Comparison of ENCODE assay signal across 1 cellular context in genomic region chr12:10735428-10735827, GRCh38.
A peak's percentile ranks its signal among the peaks of the same experiment; 100 is the strongest.
TF ChIP-seq lines count a peak whose summit lies in the region.

No MANE protein-coding gene starts in this region.

TF ChIP-seq in GM12878, 131 proteins besides CTCF, POLR2A, EP300 and RAD21:
- TF ChIP-seq SPI1 (IDR thresholded peaks at IDR 0.05; ENCODE audit: borderline replicate concordance, insufficient read depth, low read depth, low read length) (peak; percentile 17; the same call in 1 of the 2 replicates), SMARCA5 (IDR thresholded peaks at IDR 0.05) (no peak), IKZF1 (conservative IDR thresholded peaks at IDR 0.05) (peak; percentile 30; the same call in 1 of the 2 replicates), STAT3 (IDR thresholded peaks at IDR 0.05; ENCODE audit: low read depth, low read length) (no peak), SUPT20H (IDR thresholded peaks at IDR 0.05; ENCODE audit: borderline replicate concordance, control insufficient read depth, low read depth, low read length) (no peak), KDM1A (IDR thresholded peaks at IDR 0.05; ENCODE audit: borderline replicate concordance) (no peak), BCL11A (IDR thresholded peaks at IDR 0.05; ENCODE audit: low read depth, low read length) (no peak), ZNF274 (IDR thresholded peaks at IDR 0.05; ENCODE audit: insufficient read depth, insufficient read length) (no peak), RCOR1 (conservative IDR thresholded peaks at IDR 0.05; ENCODE audit: low read depth, low read length) (no peak), ZNF687 (IDR thresholded peaks at IDR 0.05) (peak; percentile 37; the same call in 1 of the 2 replicates), BCLAF1 (IDR thresholded peaks at IDR 0.05) (no peak), BMI1 (IDR thresholded peaks at IDR 0.05; ENCODE audit: borderline replicate concordance) (no peak), RELB (IDR thresholded peaks at IDR 0.05; ENCODE audit: low read depth) (peak; percentile 60; the same call in 1 of the 2 replicates), FOS (IDR thresholded peaks at IDR 0.05; ENCODE audit: borderline replicate concordance, extremely low read depth, insufficient read length) (no peak), MTA2 (IDR thresholded peaks at IDR 0.05; ENCODE audit: low read depth) (peak; percentile 40; the same call in 1 of the 2 replicates), IKZF2 (IDR thresholded peaks at IDR 0.05) (peak; percentile 18 to 19; a peak in 1 of 4 replicates), TCF3 (IDR thresholded peaks at IDR 0.05; ENCODE audit: borderline replicate concordance, insufficient read depth, low read depth, low read length) (no peak)
- TF ChIP-seq, protein P1, sequence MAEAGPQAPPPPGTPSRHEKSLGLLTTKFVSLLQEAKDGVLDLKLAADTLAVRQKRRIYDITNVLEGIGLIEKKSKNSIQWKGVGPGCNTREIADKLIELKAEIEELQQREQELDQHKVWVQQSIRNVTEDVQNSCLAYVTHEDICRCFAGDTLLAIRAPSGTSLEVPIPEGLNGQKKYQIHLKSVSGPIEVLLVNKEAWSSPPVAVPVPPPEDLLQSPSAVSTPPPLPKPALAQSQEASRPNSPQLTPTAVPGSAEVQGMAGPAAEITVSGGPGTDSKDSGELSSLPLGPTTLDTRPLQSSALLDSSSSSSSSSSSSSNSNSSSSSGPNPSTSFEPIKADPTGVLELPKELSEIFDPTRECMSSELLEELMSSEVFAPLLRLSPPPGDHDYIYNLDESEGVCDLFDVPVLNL (IDR thresholded peaks at IDR 0.05; ENCODE audit: low read depth, low read length) = no peak
- TF ChIP-seq, protein P2, sequence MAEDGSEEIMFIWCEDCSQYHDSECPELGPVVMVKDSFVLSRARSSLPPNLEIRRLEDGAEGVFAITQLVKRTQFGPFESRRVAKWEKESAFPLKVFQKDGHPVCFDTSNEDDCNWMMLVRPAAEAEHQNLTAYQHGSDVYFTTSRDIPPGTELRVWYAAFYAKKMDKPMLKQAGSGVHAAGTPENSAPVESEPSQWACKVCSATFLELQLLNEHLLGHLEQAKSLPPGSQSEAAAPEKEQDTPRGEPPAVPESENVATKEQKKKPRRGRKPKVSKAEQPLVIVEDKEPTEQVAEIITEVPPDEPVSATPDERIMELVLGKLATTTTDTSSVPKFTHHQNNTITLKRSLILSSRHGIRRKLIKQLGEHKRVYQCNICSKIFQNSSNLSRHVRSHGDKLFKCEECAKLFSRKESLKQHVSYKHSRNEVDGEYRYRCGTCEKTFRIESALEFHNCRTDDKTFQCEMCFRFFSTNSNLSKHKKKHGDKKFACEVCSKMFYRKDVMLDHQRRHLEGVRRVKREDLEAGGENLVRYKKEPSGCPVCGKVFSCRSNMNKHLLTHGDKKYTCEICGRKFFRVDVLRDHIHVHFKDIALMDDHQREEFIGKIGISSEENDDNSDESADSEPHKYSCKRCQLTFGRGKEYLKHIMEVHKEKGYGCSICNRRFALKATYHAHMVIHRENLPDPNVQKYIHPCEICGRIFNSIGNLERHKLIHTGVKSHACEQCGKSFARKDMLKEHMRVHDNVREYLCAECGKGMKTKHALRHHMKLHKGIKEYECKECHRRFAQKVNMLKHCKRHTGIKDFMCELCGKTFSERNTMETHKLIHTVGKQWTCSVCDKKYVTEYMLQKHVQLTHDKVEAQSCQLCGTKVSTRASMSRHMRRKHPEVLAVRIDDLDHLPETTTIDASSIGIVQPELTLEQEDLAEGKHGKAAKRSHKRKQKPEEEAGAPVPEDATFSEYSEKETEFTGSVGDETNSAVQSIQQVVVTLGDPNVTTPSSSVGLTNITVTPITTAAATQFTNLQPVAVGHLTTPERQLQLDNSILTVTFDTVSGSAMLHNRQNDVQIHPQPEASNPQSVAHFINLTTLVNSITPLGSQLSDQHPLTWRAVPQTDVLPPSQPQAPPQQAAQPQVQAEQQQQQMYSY (CRISPR knock-in tag; IDR thresholded peaks at IDR 0.05) = no peak
- TF ChIP-seq, protein P3, sequence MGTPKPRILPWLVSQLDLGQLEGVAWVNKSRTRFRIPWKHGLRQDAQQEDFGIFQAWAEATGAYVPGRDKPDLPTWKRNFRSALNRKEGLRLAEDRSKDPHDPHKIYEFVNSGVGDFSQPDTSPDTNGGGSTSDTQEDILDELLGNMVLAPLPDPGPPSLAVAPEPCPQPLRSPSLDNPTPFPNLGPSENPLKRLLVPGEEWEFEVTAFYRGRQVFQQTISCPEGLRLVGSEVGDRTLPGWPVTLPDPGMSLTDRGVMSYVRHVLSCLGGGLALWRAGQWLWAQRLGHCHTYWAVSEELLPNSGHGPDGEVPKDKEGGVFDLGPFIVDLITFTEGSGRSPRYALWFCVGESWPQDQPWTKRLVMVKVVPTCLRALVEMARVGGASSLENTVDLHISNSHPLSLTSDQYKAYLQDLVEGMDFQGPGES (IDR thresholded peaks at IDR 0.05) = no peak
- TF ChIP-seq, protein P4, sequence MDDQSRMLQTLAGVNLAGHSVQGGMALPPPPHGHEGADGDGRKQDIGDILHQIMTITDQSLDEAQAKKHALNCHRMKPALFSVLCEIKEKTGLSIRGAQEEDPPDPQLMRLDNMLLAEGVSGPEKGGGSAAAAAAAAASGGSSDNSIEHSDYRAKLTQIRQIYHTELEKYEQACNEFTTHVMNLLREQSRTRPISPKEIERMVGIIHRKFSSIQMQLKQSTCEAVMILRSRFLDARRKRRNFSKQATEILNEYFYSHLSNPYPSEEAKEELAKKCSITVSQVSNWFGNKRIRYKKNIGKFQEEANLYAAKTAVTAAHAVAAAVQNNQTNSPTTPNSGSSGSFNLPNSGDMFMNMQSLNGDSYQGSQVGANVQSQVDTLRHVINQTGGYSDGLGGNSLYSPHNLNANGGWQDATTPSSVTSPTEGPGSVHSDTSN (IDR thresholded peaks at IDR 0.05; ENCODE audit: insufficient replicate concordance, low read depth, low read length) = no peak
